ENCODE assay signal across 1 cellular context in genomic region chr11:66568124-66568916, GRCh38.
TF ChIP-seq lines count a peak whose summit lies in the region.

CTSF (minus strand) TSS chr11:66568606; CDS start chr11:66568486, 120 bp downstream.

TF ChIP-seq in K562, 482 proteins besides CTCF, POLR2A, EP300 and RAD21 (continued from another document and continues in another):
- TF ChIP-seq RREB1 (CRISPR knock-in tag; IDR thresholded peaks at IDR 0.05) (no peak), ETV6 (IDR thresholded peaks at IDR 0.05; ENCODE audit: borderline replicate concordance in 1 of 2, low read depth in 2 of 2, low read length in 1 of 2) (no peak), ETV6 (CRISPR knock-in tag; IDR thresholded peaks at IDR 0.05; ENCODE audit: borderline replicate concordance) (0 out of 2 replicates have a peak, but pooled peaks have one; percentile 35), TBP (optimal IDR thresholded peaks at IDR 0.05; ENCODE audit: low read depth, low read length) (no peak), CHD2 (IDR thresholded peaks at IDR 0.05; ENCODE audit: low read depth, low read length) (no peak), MEF2D (tag; conservative IDR thresholded peaks at IDR 0.05; ENCODE audit: low read depth) (no peak), POLR2AphosphoS5 (IDR thresholded peaks at IDR 0.05; ENCODE audit: control insufficient read depth, insufficient read depth, low read depth, low read length) (no peak), NCOA2 (IDR thresholded peaks at IDR 0.05; ENCODE audit: partially characterized antibody in 2 of 2) (no peak), ZNF217 (CRISPR knock-in tag; IDR thresholded peaks at IDR 0.05) (no peak), HMBOX1 (IDR thresholded peaks at IDR 0.05) (0 out of 2 replicates have a peak, but pooled peaks have one; percentile 19), ZNF384 (IDR thresholded peaks at IDR 0.05; ENCODE audit: low read depth, low read length) (no peak), ZNF316 (IDR thresholded peaks at IDR 0.05) (no peak), E2F5 (CRISPR knock-in tag; IDR thresholded peaks at IDR 0.05) (no peak), RBM34 (IDR thresholded peaks at IDR 0.05; ENCODE audit: borderline replicate concordance, insufficient read depth, low read length) (no peak), ZKSCAN8 (CRISPR knock-in tag; IDR thresholded peaks at IDR 0.05) (no peak), PCBP1 (IDR thresholded peaks at IDR 0.05; ENCODE audit: low read depth, low read length, poor library complexity, severe bottlenecking) (no peak), MAFF (IDR thresholded peaks at IDR 0.05; ENCODE audit: low read length) (no peak), ZFPM2 (CRISPR knock-in tag; IDR thresholded peaks at IDR 0.05) (no peak), E2F3 (CRISPR knock-in tag; IDR thresholded peaks at IDR 0.05) (peak; percentile 77; the same call in 1 of the 2 replicates), NFXL1 (CRISPR knock-in tag; IDR thresholded peaks at IDR 0.05) (no peak), PRMT5 (CRISPR knock-in tag; IDR thresholded peaks at IDR 0.05) (no peak), BCOR (IDR thresholded peaks at IDR 0.05) (no peak), ZNF644 (tag; IDR thresholded peaks at IDR 0.05; ENCODE audit: low read depth) (no peak), ZNF121 (CRISPR knock-in tag; conservative IDR thresholded peaks at IDR 0.05) (no peak), RBBP5 (IDR thresholded peaks at IDR 0.05; ENCODE audit: borderline replicate concordance, insufficient read depth, low read length, poor library complexity, severe bottlenecking) (no peak), XRCC4 (IDR thresholded peaks at IDR 0.05; ENCODE audit: extremely low read depth, insufficient read depth, insufficient read length) (no peak), HLTF (IDR thresholded peaks at IDR 0.05) (no peak), ZNF311 (CRISPR knock-in tag; IDR thresholded peaks at IDR 0.05) (no peak), PCBP2 (IDR thresholded peaks at IDR 0.05; ENCODE audit: low read depth, low read length, poor library complexity, severe bottlenecking) (no peak), LCOR (CRISPR knock-in tag; IDR thresholded peaks at IDR 0.05) (no peak), RCOR1 (IDR thresholded peaks at IDR 0.05; ENCODE audit: borderline replicate concordance in 1 of 2, low read depth in 2 of 2, low read length in 2 of 2) (no peak), RBM17 (IDR thresholded peaks at IDR 0.05; ENCODE audit: borderline replicate concordance, low read depth, low read length) (no peak), HDAC6 (IDR thresholded peaks at IDR 0.05; ENCODE audit: low read depth, low read length) (no peak), ZNF699 (CRISPR knock-in tag; IDR thresholded peaks at IDR 0.05; ENCODE audit: insufficient replicate concordance) (no peak), RBM14 (IDR thresholded peaks at IDR 0.05; ENCODE audit: borderline replicate concordance, insufficient read depth, low read depth, low read length) (no peak), HNRNPH1 (optimal IDR thresholded peaks at IDR 0.05; ENCODE audit: low read depth, low read length) (no peak)
- TF ChIP-seq, protein P1, sequence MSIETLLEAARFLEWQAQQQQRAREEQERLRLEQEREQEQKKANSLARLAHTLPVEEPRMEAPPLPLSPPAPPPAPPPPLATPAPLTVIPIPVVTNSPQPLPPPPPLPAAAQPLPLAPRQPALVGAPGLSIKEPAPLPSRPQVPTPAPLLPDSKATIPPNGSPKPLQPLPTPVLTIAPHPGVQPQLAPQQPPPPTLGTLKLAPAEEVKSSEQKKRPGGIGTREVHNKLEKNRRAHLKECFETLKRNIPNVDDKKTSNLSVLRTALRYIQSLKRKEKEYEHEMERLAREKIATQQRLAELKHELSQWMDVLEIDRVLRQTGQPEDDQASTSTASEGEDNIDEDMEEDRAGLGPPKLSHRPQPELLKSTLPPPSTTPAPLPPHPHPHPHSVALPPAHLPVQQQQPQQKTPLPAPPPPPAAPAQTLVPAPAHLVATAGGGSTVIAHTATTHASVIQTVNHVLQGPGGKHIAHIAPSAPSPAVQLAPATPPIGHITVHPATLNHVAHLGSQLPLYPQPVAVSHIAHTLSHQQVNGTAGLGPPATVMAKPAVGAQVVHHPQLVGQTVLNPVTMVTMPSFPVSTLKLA (conservative IDR thresholded peaks at IDR 0.05): peak; percentile 100
- TF ChIP-seq, protein P2, sequence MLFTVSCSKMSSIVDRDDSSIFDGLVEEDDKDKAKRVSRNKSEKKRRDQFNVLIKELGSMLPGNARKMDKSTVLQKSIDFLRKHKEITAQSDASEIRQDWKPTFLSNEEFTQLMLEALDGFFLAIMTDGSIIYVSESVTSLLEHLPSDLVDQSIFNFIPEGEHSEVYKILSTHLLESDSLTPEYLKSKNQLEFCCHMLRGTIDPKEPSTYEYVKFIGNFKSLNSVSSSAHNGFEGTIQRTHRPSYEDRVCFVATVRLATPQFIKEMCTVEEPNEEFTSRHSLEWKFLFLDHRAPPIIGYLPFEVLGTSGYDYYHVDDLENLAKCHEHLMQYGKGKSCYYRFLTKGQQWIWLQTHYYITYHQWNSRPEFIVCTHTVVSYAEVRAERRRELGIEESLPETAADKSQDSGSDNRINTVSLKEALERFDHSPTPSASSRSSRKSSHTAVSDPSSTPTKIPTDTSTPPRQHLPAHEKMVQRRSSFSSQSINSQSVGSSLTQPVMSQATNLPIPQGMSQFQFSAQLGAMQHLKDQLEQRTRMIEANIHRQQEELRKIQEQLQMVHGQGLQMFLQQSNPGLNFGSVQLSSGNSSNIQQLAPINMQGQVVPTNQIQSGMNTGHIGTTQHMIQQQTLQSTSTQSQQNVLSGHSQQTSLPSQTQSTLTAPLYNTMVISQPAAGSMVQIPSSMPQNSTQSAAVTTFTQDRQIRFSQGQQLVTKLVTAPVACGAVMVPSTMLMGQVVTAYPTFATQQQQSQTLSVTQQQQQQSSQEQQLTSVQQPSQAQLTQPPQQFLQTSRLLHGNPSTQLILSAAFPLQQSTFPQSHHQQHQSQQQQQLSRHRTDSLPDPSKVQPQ (CRISPR knock-in tag; IDR thresholded peaks at IDR 0.05; ENCODE audit: borderline replicate concordance): no peak
- TF ChIP-seq, protein P3, sequence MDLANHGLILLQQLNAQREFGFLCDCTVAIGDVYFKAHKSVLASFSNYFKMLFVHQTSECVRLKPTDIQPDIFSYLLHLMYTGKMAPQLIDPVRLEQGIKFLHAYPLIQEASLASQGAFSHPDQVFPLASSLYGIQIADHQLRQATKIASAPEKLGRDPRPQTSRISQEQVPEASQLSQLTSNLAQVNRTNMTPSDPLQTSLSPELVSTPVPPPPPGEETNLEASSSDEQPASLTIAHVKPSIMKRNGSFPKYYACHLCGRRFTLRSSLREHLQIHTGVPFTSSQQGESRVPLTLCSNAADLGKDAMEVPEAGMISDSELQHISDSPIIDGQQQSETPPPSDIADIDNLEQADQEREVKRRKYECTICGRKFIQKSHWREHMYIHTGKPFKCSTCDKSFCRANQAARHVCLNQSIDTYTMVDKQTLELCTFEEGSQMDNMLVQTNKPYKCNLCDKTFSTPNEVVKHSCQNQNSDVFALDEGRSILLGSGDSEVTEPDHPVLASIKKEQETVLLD (IDR thresholded peaks at IDR 0.05): no peak
- TF ChIP-seq, protein P4, sequence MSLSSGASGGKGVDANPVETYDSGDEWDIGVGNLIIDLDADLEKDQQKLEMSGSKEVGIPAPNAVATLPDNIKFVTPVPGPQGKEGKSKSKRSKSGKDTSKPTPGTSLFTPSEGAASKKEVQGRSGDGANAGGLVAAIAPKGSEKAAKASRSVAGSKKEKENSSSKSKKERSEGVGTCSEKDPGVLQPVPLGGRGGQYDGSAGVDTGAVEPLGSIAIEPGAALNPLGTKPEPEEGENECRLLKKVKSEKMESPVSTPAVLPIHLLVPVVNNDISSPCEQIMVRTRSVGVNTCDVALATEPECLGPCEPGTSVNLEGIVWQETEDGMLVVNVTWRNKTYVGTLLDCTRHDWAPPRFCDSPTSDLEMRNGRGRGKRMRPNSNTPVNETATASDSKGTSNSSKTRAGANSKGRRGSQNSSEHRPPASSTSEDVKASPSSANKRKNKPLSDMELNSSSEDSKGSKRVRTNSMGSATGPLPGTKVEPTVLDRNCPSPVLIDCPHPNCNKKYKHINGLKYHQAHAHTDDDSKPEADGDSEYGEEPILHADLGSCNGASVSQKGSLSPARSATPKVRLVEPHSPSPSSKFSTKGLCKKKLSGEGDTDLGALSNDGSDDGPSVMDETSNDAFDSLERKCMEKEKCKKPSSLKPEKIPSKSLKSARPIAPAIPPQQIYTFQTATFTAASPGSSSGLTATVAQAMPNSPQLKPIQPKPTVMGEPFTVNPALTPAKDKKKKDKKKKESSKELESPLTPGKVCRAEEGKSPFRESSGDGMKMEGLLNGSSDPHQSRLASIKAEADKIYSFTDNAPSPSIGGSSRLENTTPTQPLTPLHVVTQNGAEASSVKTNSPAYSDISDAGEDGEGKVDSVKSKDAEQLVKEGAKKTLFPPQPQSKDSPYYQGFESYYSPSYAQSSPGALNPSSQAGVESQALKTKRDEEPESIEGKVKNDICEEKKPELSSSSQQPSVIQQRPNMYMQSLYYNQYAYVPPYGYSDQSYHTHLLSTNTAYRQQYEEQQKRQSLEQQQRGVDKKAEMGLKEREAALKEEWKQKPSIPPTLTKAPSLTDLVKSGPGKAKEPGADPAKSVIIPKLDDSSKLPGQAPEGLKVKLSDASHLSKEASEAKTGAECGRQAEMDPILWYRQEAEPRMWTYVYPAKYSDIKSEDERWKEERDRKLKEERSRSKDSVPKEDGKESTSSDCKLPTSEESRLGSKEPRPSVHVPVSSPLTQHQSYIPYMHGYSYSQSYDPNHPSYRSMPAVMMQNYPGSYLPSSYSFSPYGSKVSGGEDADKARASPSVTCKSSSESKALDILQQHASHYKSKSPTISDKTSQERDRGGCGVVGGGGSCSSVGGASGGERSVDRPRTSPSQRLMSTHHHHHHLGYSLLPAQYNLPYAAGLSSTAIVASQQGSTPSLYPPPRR (CRISPR knock-in tag; IDR thresholded peaks at IDR 0.05; ENCODE audit: borderline replicate concordance): no peak
- TF ChIP-seq, protein P5, sequence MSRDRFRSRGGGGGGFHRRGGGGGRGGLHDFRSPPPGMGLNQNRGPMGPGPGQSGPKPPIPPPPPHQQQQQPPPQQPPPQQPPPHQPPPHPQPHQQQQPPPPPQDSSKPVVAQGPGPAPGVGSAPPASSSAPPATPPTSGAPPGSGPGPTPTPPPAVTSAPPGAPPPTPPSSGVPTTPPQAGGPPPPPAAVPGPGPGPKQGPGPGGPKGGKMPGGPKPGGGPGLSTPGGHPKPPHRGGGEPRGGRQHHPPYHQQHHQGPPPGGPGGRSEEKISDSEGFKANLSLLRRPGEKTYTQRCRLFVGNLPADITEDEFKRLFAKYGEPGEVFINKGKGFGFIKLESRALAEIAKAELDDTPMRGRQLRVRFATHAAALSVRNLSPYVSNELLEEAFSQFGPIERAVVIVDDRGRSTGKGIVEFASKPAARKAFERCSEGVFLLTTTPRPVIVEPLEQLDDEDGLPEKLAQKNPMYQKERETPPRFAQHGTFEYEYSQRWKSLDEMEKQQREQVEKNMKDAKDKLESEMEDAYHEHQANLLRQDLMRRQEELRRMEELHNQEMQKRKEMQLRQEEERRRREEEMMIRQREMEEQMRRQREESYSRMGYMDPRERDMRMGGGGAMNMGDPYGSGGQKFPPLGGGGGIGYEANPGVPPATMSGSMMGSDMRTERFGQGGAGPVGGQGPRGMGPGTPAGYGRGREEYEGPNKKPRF (IDR thresholded peaks at IDR 0.05; ENCODE audit: low read depth, low read length): no peak
